1 cellular context compared by ENCODE assay signal in genomic region chr15:65396965-65397317, GRCh38.
TF ChIP-seq lines count a peak whose summit lies in the region.

No MANE protein-coding gene starts in this region.

TF ChIP-seq in WTC11, 78 proteins besides CTCF, POLR2A, EP300 and RAD21 (continued from another document):
- TF ChIP-seq, protein P1, sequence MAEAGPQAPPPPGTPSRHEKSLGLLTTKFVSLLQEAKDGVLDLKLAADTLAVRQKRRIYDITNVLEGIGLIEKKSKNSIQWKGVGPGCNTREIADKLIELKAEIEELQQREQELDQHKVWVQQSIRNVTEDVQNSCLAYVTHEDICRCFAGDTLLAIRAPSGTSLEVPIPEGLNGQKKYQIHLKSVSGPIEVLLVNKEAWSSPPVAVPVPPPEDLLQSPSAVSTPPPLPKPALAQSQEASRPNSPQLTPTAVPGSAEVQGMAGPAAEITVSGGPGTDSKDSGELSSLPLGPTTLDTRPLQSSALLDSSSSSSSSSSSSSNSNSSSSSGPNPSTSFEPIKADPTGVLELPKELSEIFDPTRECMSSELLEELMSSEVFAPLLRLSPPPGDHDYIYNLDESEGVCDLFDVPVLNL (CRISPR knock-in tag; IDR thresholded peaks at IDR 0.05; ENCODE audit: borderline replicate concordance, low read depth), result no peak
- TF ChIP-seq RELA (CRISPR knock-in tag; IDR thresholded peaks at IDR 0.05; ENCODE audit: borderline replicate concordance), result no peak
- TF ChIP-seq SP1 (CRISPR knock-in tag; conservative IDR thresholded peaks at IDR 0.05), result no peak
